2 cellular contexts compared by ENCODE assay signal in the genomic region with DNA sequence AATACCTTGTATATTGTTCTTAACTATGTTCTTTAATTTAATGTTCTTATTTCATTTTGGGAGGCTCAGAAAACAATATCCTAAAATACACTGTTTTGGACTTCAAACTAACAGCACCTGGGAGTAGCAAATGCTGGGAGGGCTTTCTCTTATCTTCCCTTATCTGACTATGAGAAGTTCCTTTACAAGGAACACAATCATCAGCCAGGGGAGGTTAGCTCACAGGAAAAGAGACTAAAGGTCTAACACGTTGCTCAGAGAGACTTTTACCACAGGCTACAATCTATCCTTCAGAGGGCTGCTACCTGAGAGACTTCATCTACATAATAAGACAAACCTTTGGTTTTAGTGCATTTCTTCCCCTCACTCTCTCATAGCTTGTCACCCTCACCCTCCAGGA.
TF ChIP-seq lines count a peak whose summit lies in the region.

No MANE protein-coding gene starts in this region.

TF ChIP-seq in H1, 55 proteins besides CTCF, POLR2A, EP300 and RAD21:
- TF ChIP-seq POLR2AphosphoS5 (IDR thresholded peaks at IDR 0.05; ENCODE audit: low read depth, low read length), result no peak
- TF ChIP-seq TAF1 (IDR thresholded peaks at IDR 0.05; ENCODE audit: low read depth, low read length), result no peak
- no peak for TF ChIP-seq SIX5 (IDR thresholded peaks at IDR 0.05; ENCODE audit: low read depth, low read length)
- TF ChIP-seq CHD1 (IDR thresholded peaks at IDR 0.05; ENCODE audit: low read depth, low read length), result no peak
- TF ChIP-seq PHF8 (conservative IDR thresholded peaks at IDR 0.05; ENCODE audit: low read depth, low read length), result no peak
- TF ChIP-seq, protein P1, sequence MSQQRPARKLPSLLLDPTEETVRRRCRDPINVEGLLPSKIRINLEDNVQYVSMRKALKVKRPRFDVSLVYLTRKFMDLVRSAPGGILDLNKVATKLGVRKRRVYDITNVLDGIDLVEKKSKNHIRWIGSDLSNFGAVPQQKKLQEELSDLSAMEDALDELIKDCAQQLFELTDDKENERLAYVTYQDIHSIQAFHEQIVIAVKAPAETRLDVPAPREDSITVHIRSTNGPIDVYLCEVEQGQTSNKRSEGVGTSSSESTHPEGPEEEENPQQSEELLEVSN (IDR thresholded peaks at IDR 0.05), result no peak
- no peak for TF ChIP-seq JUND (IDR thresholded peaks at IDR 0.05; ENCODE audit: low read length)
- TF ChIP-seq, protein P2, sequence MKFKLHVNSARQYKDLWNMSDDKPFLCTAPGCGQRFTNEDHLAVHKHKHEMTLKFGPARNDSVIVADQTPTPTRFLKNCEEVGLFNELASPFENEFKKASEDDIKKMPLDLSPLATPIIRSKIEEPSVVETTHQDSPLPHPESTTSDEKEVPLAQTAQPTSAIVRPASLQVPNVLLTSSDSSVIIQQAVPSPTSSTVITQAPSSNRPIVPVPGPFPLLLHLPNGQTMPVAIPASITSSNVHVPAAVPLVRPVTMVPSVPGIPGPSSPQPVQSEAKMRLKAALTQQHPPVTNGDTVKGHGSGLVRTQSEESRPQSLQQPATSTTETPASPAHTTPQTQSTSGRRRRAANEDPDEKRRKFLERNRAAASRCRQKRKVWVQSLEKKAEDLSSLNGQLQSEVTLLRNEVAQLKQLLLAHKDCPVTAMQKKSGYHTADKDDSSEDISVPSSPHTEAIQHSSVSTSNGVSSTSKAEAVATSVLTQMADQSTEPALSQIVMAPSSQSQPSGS (IDR thresholded peaks at IDR 0.05; ENCODE audit: low read length), result no peak
- no peak for TF ChIP-seq TAF7 (optimal IDR thresholded peaks at IDR 0.05; ENCODE audit: borderline replicate concordance, low read depth, low read length)
- TF ChIP-seq SP4 (IDR thresholded peaks at IDR 0.05; ENCODE audit: low read length), result no peak
- TF ChIP-seq SP1 (IDR thresholded peaks at IDR 0.05; ENCODE audit: low read depth, low read length), result no peak

TF ChIP-seq in HepG2, 621 proteins besides CTCF, POLR2A, EP300 and RAD21:
- TF ChIP-seq ZNF251 (CRISPR knock-in tag; IDR thresholded peaks at IDR 0.05), result no peak
- TF ChIP-seq, protein P3, sequence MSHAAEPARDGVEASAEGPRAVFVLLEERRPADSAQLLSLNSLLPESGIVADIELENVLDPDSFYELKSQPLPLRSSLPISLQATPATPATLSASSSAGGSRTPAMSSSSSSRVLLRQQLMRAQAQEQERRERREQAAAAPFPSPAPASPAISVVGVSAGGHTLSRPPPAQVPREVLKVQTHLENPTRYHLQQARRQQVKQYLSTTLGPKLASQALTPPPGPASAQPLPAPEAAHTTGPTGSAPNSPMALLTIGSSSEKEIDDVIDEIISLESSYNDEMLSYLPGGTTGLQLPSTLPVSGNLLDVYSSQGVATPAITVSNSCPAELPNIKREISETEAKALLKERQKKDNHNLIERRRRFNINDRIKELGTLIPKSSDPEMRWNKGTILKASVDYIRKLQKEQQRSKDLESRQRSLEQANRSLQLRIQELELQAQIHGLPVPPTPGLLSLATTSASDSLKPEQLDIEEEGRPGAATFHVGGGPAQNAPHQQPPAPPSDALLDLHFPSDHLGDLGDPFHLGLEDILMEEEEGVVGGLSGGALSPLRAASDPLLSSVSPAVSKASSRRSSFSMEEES (CRISPR knock-in tag; IDR thresholded peaks at IDR 0.05), result no peak
- no peak for TF ChIP-seq ZNF562 (CRISPR knock-in tag; IDR thresholded peaks at IDR 0.05; ENCODE audit: borderline replicate concordance)
- TF ChIP-seq, protein P4, sequence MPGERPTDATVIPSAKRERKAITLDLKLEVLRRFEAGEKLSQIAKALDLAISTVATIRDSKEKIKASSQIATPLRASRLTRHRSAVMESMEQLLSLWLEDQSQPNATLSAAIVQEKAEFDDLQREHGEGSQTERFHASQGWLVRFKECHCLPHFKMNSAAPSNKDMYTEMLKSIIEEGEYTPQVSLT (CRISPR knock-in tag; IDR thresholded peaks at IDR 0.05; ENCODE audit: borderline replicate concordance, low read depth), result no peak
- no peak for TF ChIP-seq PPARG (CRISPR knock-in tag; conservative IDR thresholded peaks at IDR 0.05)
- no peak for TF ChIP-seq PAX8 (CRISPR knock-in tag; IDR thresholded peaks at IDR 0.05; ENCODE audit: borderline replicate concordance)
- TF ChIP-seq SKI (IDR thresholded peaks at IDR 0.05; ENCODE audit: partially characterized antibody), result no peak
- no peak for TF ChIP-seq HCFC1 (IDR thresholded peaks at IDR 0.05; ENCODE audit: low read depth, low read length)
- no peak for TF ChIP-seq ZEB1 (IDR thresholded peaks at IDR 0.05; ENCODE audit: insufficient replicate concordance, low read depth)
- TF ChIP-seq, protein P5, sequence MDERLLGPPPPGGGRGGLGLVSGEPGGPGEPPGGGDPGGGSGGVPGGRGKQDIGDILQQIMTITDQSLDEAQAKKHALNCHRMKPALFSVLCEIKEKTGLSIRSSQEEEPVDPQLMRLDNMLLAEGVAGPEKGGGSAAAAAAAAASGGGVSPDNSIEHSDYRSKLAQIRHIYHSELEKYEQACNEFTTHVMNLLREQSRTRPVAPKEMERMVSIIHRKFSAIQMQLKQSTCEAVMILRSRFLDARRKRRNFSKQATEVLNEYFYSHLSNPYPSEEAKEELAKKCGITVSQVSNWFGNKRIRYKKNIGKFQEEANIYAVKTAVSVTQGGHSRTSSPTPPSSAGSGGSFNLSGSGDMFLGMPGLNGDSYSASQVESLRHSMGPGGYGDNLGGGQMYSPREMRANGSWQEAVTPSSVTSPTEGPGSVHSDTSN (CRISPR knock-in tag; IDR thresholded peaks at IDR 0.05), result no peak
- no peak for TF ChIP-seq ZNF75D (CRISPR knock-in tag; IDR thresholded peaks at IDR 0.05; ENCODE audit: borderline replicate concordance)
- no peak for TF ChIP-seq SRF (IDR thresholded peaks at IDR 0.05; ENCODE audit: low read depth, low read length)
- TF ChIP-seq, protein P6, sequence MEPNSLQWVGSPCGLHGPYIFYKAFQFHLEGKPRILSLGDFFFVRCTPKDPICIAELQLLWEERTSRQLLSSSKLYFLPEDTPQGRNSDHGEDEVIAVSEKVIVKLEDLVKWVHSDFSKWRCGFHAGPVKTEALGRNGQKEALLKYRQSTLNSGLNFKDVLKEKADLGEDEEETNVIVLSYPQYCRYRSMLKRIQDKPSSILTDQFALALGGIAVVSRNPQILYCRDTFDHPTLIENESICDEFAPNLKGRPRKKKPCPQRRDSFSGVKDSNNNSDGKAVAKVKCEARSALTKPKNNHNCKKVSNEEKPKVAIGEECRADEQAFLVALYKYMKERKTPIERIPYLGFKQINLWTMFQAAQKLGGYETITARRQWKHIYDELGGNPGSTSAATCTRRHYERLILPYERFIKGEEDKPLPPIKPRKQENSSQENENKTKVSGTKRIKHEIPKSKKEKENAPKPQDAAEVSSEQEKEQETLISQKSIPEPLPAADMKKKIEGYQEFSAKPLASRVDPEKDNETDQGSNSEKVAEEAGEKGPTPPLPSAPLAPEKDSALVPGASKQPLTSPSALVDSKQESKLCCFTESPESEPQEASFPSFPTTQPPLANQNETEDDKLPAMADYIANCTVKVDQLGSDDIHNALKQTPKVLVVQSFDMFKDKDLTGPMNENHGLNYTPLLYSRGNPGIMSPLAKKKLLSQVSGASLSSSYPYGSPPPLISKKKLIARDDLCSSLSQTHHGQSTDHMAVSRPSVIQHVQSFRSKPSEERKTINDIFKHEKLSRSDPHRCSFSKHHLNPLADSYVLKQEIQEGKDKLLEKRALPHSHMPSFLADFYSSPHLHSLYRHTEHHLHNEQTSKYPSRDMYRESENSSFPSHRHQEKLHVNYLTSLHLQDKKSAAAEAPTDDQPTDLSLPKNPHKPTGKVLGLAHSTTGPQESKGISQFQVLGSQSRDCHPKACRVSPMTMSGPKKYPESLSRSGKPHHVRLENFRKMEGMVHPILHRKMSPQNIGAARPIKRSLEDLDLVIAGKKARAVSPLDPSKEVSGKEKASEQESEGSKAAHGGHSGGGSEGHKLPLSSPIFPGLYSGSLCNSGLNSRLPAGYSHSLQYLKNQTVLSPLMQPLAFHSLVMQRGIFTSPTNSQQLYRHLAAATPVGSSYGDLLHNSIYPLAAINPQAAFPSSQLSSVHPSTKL (CRISPR knock-in tag; IDR thresholded peaks at IDR 0.05), result no peak
